ENCODE assay signal across 26 cellular contexts in the genomic region with DNA sequence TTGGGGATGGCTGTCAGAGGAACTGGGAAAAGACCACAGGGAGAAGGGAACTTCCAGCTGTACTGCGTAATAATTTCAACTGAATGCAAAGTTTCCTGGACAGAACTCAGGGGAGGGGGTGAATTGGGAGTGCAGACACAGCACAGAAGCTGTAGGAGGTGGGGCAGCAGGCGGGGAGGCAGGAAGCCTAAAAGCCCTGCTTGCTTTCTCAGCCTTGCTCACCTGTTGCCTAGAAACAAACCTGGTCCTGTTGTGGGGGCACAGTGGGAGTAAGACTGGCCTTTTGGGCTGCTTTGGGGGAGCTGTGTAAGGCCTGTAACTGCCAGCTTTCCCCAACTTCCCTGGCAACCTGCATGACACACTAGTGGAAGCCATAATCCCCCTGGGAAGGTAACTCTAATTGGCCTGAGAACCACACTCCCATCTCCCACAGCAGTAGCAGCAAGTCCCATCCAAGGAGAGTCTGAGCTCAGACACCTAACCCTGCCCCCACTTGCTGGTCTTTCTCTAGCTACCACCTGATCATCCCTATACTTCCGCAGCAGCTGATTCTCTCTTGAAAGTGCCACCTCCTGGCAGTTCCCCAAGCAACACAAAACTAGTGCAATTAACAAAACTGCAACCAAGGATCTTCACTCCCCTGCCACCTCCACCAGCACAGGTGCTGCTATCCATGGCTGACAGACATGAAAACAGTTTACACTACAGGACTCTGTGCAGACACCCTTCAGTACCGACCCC.
"Had no signal": no experiment of that assay in that cellular context is flagged by ENCODE, and none has a peak within 500 bp of the region (broad histone marks: within the 10 kb centered on the region; RNA-seq: fewer than 3 reads in every experiment).

No MANE protein-coding gene starts in this region.

- H3K4me3 ChIP-seq: ascending aorta, ovary, prostate gland, testis, uterus had no signal

- H3K4me3 Mint-ChIP-seq: activated CD8-positive, alpha-beta memory T cell treated with anti-CD3 and anti-CD28 coated beads, Interleukin-2, amount 10 ng/mL, durations not matched to agents 7 days and 5 days; activated CD8-positive, alpha-beta T cell treated with anti-CD3 and anti-CD28 coated beads for 36 hours; activated T-helper 1 cell treated with anti-CD3 and anti-CD28 coated beads, Interleukin-12 subunit alpha, Interleukin-12 subunit beta, Interleukin-2, Interleukin-4 antibody, amounts not matched to agents 30 ng/mL and 10 ng/mL and 1 ng/mL, durations not matched to agents 14 hours and 24 hours and 36 hours; natural killer cell; stimulated activated naive B cell treated with anti-CD40 and anti-IgM and Interleukin-4, amounts not matched to agents 10 μg/mL and 1 μg/mL and 100 μg/mL, for 72 hours had no signal

- H3K27me3 Mint-ChIP-seq: activated CD8-positive, alpha-beta memory T cell treated with anti-CD3 and anti-CD28 coated beads, Interleukin-2, amount 10 ng/mL, durations not matched to agents 7 days and 5 days; activated CD8-positive, alpha-beta T cell treated with anti-CD3 and anti-CD28 coated beads for 36 hours; stimulated activated naive B cell treated with anti-CD40 and anti-IgM and Interleukin-4, amounts not matched to agents 10 μg/mL and 1 μg/mL and 100 μg/mL, for 72 hours had no signal

- DNase-seq: activated CD4-positive, alpha-beta T cell treated with anti-CD3 and anti-CD28 coated beads for 48 hours; activated CD8-positive, alpha-beta memory T cell treated with anti-CD3 and anti-CD28 coated beads, Interleukin-2, amount 10 ng/mL, durations not matched to agents 7 days and 5 days; activated CD8-positive, alpha-beta T cell treated with anti-CD3 and anti-CD28 coated beads for 36 hours; activated gamma-delta T cell; activated T-cell treated with anti-CD3 and anti-CD28 coated beads for 4 hours; brain microvascular endothelial cell; caudate nucleus; dermis blood vessel endothelial cell; effector CD8-positive, alpha-beta T cell; foreskin keratinocyte; left ventricle myocardium superior; mammary epithelial cell; midbrain; natural killer cell; ovary; stimulated activated CD4-positive, alpha-beta T cell treated with anti-CD3 and anti-CD28 coated beads, Interleukin-2, amount 100 ng/mL, for 48 hours; stimulated activated CD8-positive, alpha-beta memory T cell treated with anti-CD3 and anti-CD28 coated beads, Interleukin-4, amount 100 ng/mL, for 48 hours; stimulated activated naive B cell treated with anti-CD40 and anti-IgM and Interleukin-4, amounts not matched to agents 10 μg/mL and 1 μg/mL and 100 μg/mL, for 72 hours; testis; trophoblast cell; uterus had no signal

- H3K27ac ChIP-seq: ascending aorta, brain microvascular endothelial cell, foreskin keratinocyte, neutrophil, ovary, prostate gland, testis, uterus had no signal

- H3K36me3 Mint-ChIP-seq: activated CD8-positive, alpha-beta memory T cell treated with anti-CD3 and anti-CD28 coated beads, Interleukin-2, amount 10 ng/mL, durations not matched to agents 7 days and 5 days; stimulated activated naive B cell treated with anti-CD40 and anti-IgM and Interleukin-4, amounts not matched to agents 10 μg/mL and 1 μg/mL and 100 μg/mL, for 72 hours had no signal

- H3K4me1 Mint-ChIP-seq: activated CD8-positive, alpha-beta memory T cell treated with anti-CD3 and anti-CD28 coated beads, Interleukin-2, amount 10 ng/mL, durations not matched to agents 7 days and 5 days; natural killer cell; stimulated activated naive B cell treated with anti-CD40 and anti-IgM and Interleukin-4, amounts not matched to agents 10 μg/mL and 1 μg/mL and 100 μg/mL, for 72 hours had no signal

- H3K27ac Mint-ChIP-seq: activated CD8-positive, alpha-beta memory T cell treated with anti-CD3 and anti-CD28 coated beads, Interleukin-2, amount 10 ng/mL, durations not matched to agents 7 days and 5 days; activated CD8-positive, alpha-beta T cell treated with anti-CD3 and anti-CD28 coated beads for 36 hours; activated naive CD4-positive, alpha-beta T cell treated with anti-CD3 and anti-CD28 coated beads, Interleukin-2, amount 50 U/mL, for 72 hours; activated T-helper 1 cell treated with anti-CD3 and anti-CD28 coated beads, Interleukin-12 subunit alpha, Interleukin-12 subunit beta, Interleukin-2, Interleukin-4 antibody, amounts not matched to agents 30 ng/mL and 10 ng/mL and 1 ng/mL, durations not matched to agents 14 hours and 24 hours and 36 hours; natural killer cell; stimulated activated naive B cell treated with anti-CD40 and anti-IgM and Interleukin-4, amounts not matched to agents 10 μg/mL and 1 μg/mL and 100 μg/mL, for 72 hours had no signal

- H3K27me3 ChIP-seq: ascending aorta, brain microvascular endothelial cell, foreskin keratinocyte, neutrophil, ovary, testis, uterus had no signal

- H3K9me3 Mint-ChIP-seq: activated T-helper 1 cell treated with anti-CD3 and anti-CD28 coated beads, Interleukin-12 subunit alpha, Interleukin-12 subunit beta, Interleukin-2, Interleukin-4 antibody, amounts not matched to agents 30 ng/mL and 10 ng/mL and 1 ng/mL, durations not matched to agents 14 hours and 24 hours and 36 hours had no signal

- H3K36me3 ChIP-seq: ascending aorta, brain microvascular endothelial cell, neutrophil, ovary, prostate gland, uterus had no signal

- H3K4me1 ChIP-seq: ascending aorta, foreskin keratinocyte, prostate gland, testis, uterus had no signal

- H3K9me3 ChIP-seq: neutrophil, ovary, prostate gland, testis, uterus had no signal

- ATAC-seq: activated CD8-positive, alpha-beta memory T cell treated with anti-CD3 and anti-CD28 coated beads, Interleukin-2, amount 10 ng/mL, durations not matched to agents 7 days and 5 days; activated CD8-positive, alpha-beta T cell treated with anti-CD3 and anti-CD28 coated beads for 36 hours; activated naive CD4-positive, alpha-beta T cell treated with anti-CD3 and anti-CD28 coated beads, Interleukin-2, amount 50 U/mL, for 72 hours; foreskin keratinocyte; left ventricle myocardium superior; natural killer cell; stimulated activated naive B cell treated with anti-CD40 and anti-IgM and Interleukin-4, amounts not matched to agents 10 μg/mL and 1 μg/mL and 100 μg/mL, for 72 hours had no signal
